In genomic region chr21:37219766-37220432, GRCh38 we compare ENCODE assay signal across 8 cellular contexts. TPM values are rescaled to one million over a fixed set of nuclear protein-coding genes. Genes with fewer than 3 reads are reported as not detected.
A peak's percentile ranks its signal among the peaks of the same experiment; 100 is the strongest.
DNase-seq lines count a peak whose midpoint lies in the region; ATAC-seq and TF ChIP-seq lines count a peak whose summit lies in the region.

No MANE protein-coding gene starts in this region.

- H3K27ac Mint-ChIP-seq in activated CD8-positive, alpha-beta T cell treated with anti-CD3 and anti-CD28 coated beads for 36 hours: peak overlapping the region; percentile 93
- H3K27ac Mint-ChIP-seq in chondrocyte (ENCODE audit: unreplicated experiment): no peak overlapping the region

- WGBS in suprapubic skin: 41% methylated on average over 13 of the region's 13 CpGs

- H3K79me2 ChIP-seq in ACC112 (ENCODE audit: control insufficient read depth, insufficient read depth, low read length, unreplicated experiment): no peaks in the 10 kb centered on the region

- peaks cover 9% of the 10 kb centered on the region; the same call in 1 of the 2 replicates for H3K36me3 ChIP-seq in ACC112 (ENCODE audit: insufficient read depth, low read length)
- peaks cover 15% of the 10 kb centered on the region for H3K36me3 ChIP-seq in suprapubic skin

- DNase-seq in activated CD8-positive, alpha-beta T cell treated with anti-CD3 and anti-CD28 coated beads for 36 hours: peak; percentile 62
- DNase-seq in suprapubic skin (ENCODE audit: low spot score in 2 of 2): no peak
- DNase-seq in HuH-7.5 (ENCODE audit: low spot score): no peak
- DNase-seq in chondrocyte (ENCODE audit: low spot score): no peak

- no peaks in the 10 kb centered on the region for H3K9me3 Mint-ChIP-seq in activated CD8-positive, alpha-beta T cell treated with anti-CD3 and anti-CD28 coated beads for 36 hours
- H3K9me3 Mint-ChIP-seq in chondrocyte (ENCODE audit: low read depth): no peaks in the 10 kb centered on the region

- peaks cover 41% of the 10 kb centered on the region for H3K4me1 Mint-ChIP-seq in activated CD8-positive, alpha-beta T cell treated with anti-CD3 and anti-CD28 coated beads for 36 hours (ENCODE audit: low read depth)
- H3K4me1 Mint-ChIP-seq in chondrocyte (ENCODE audit: low read depth): peaks cover 6% of the 10 kb centered on the region

- H3K4me3 ChIP-seq in ACC112 (ENCODE audit: low read depth, low read length): peak overlapping the region; percentile 93
- H3K4me3 ChIP-seq in iPS-18c (ENCODE audit: insufficient read depth, low read depth, low read length): peak overlapping the region; percentile 38; the same call in 1 of the 2 replicates
- H3K4me3 ChIP-seq in suprapubic skin: peak overlapping the region; percentile 60

- no peak for TF ChIP-seq EP300 in suprapubic skin (IDR thresholded peaks at IDR 0.05)

- H3K9me3 ChIP-seq in iPS-18c (ENCODE audit: control insufficient read depth, insufficient read depth, low read length): peaks cover 3% of the 10 kb centered on the region
- no peaks in the 10 kb centered on the region for H3K9me3 ChIP-seq in suprapubic skin

- TF ChIP-seq POLR2A in suprapubic skin (IDR thresholded peaks at IDR 0.05): no peak

- peaks cover 40% of the 10 kb centered on the region for H3K36me3 Mint-ChIP-seq in activated CD8-positive, alpha-beta T cell treated with anti-CD3 and anti-CD28 coated beads for 36 hours (ENCODE audit: low read depth)
- H3K36me3 Mint-ChIP-seq in chondrocyte (ENCODE audit: low read depth): peaks cover 17% of the 10 kb centered on the region

- CTCF ChIA-PET in activated CD8-positive, alpha-beta T cell treated with anti-CD3 and anti-CD28 coated beads for 36 hours (lab: Charles Lee): interaction anchor here (0.8 to 1.4 kb wide), 3 partner anchors 12 to 152 kb away, joined by 4 read pairs; partner anchors contain the start of gene VPS26C

- H3K4me1 ChIP-seq in ACC112 (ENCODE audit: control insufficient read depth, insufficient read depth, low read length, unreplicated experiment): peaks cover 6% of the 10 kb centered on the region
- H3K4me1 ChIP-seq in suprapubic skin: peaks cover 7% of the 10 kb centered on the region

- no peaks in the 10 kb centered on the region for H3K27me3 Mint-ChIP-seq in activated CD8-positive, alpha-beta T cell treated with anti-CD3 and anti-CD28 coated beads for 36 hours
- no peaks in the 10 kb centered on the region for H3K27me3 Mint-ChIP-seq in chondrocyte (ENCODE audit: low read depth)

- TF ChIP-seq CTCF in activated CD8-positive, alpha-beta T cell treated with anti-CD3 and anti-CD28 coated beads for 36 hours (IDR thresholded peaks at IDR 0.05): no peak
- TF ChIP-seq CTCF in suprapubic skin (IDR thresholded peaks at IDR 0.05) (no peak), chondrocyte (IDR thresholded peaks at IDR 0.05) (no peak)

- POLR2A ChIA-PET in activated CD8-positive, alpha-beta T cell treated with anti-CD3 and anti-CD28 coated beads for 36 hours (lab: Charles Lee): interaction anchor here (0.9 to 1.9 kb wide), 7 partner anchors 10 to 344 kb away, joined by 3 to 7 read pairs (median 3); partner anchors contain the start of gene DYRK1A

- peak overlapping the region; percentile 79 for H3K4me3 Mint-ChIP-seq in activated CD8-positive, alpha-beta T cell treated with anti-CD3 and anti-CD28 coated beads for 36 hours
- no peak overlapping the region for H3K4me3 Mint-ChIP-seq in chondrocyte (ENCODE audit: unreplicated experiment)

- H3K27ac ChIP-seq in ACC112 (ENCODE audit: low read depth, low read length) (no peak overlapping the region; the same call in 1 of the 2 replicates), suprapubic skin (peak overlapping the region; percentile 72)

- H3K27me3 ChIP-seq in ACC112 (ENCODE audit: insufficient read depth, low read length) (no peaks in the 10 kb centered on the region), suprapubic skin (no peaks in the 10 kb centered on the region)

- peak overlapping the region; percentile 80 for H2AFZ ChIP-seq in ACC112 (ENCODE audit: low read length, unreplicated experiment)

- intact Hi-C loops in activated CD8-positive, alpha-beta T cell treated with anti-CD3 and anti-CD28 coated beads for 36 hours (cut with micrococcal nuclease): loop anchor here (2.0 kb wide), 1 partner anchor 155 kb away; no protein-coding TSS in a partner anchor

- ATAC-seq in HG02973 (IDR thresholded peaks at IDR 0.05; ENCODE audit: unreplicated experiment) (peak; percentile 8), GM21723 (IDR thresholded peaks at IDR 0.05; ENCODE audit: unreplicated experiment) (no peak)
- ATAC-seq in activated CD8-positive, alpha-beta T cell treated with anti-CD3 and anti-CD28 coated beads for 36 hours: peak; percentile 6

RNA-seq across cellular contexts. Expression of gene VPS26C, which starts 47.2 kb away (rescaled TPM):
- total RNA-seq in activated CD8-positive, alpha-beta T cell treated with anti-CD3 and anti-CD28 coated beads for 36 hours: 10 to 100 TPM; 70.9 to 73.4 TPM
- 10 to 100 TPM; 47.7 to 60.8 (median 55.4) TPM for total RNA-seq in suprapubic skin
- 39.2 to 52.8 TPM (median 44.3 TPM) in 3 replicates for total RNA-seq in chondrocyte

Comparison
In these comparisons a context has a peak if more than half of its experiments do, and no peak if none do; other contexts are left out.
1. H3K4me3 ChIP-seq: peak in every context shown above with its lines; median percentile 93 in ACC112; 60 in suprapubic skin; 38 in iPS-18c.